In genomic region chr1:155226910-155227260, GRCh38 we compare ENCODE assay signal across 8 cellular contexts. TPM values are rescaled to one million over a fixed set of nuclear protein-coding genes. Genes with fewer than 3 reads are reported as not detected.
DNase-seq lines count a peak whose midpoint lies in the region; ATAC-seq and TF ChIP-seq lines count a peak whose summit lies in the region.

No MANE protein-coding gene starts in this region.

- H3K27me3 Mint-ChIP-seq in activated T-helper 1 cell treated with anti-CD3 and anti-CD28 coated beads, Interleukin-12 subunit alpha, Interleukin-12 subunit beta, Interleukin-2, Interleukin-4 antibody, amounts not matched to agents 30 ng/mL and 10 ng/mL and 1 ng/mL, durations not matched to agents 14 hours and 24 hours and 36 hours (ENCODE audit: insufficient read depth), result no peaks in the 10 kb centered on the region

- DNase-seq in AG08395 (ENCODE audit: low spot score), result peak; percentile 36
- peak; percentile 48 for DNase-seq in NCI-H2196 treated with DMSO at 0.1 percent for 48 hours (lab: John Stamatoyannopoulos, UW; ENCODE audit: unreplicated experiment)
- no peak for DNase-seq in activated T-helper 1 cell treated with anti-CD3 and anti-CD28 coated beads, Interleukin-12 subunit alpha, Interleukin-12 subunit beta, Interleukin-2, Interleukin-4 antibody, amounts not matched to agents 30 ng/mL and 10 ng/mL and 1 ng/mL, durations not matched to agents 14 hours and 24 hours and 36 hours (ENCODE audit: low spot score)
- peak; percentile 33 for DNase-seq in germinal center (ENCODE audit: low spot score)
- no peak for DNase-seq in omental fat pad (ENCODE audit: low spot score)
- DNase-seq in GM10266 (ENCODE audit: extremely low spot score), result no peak

- H3K36me3 Mint-ChIP-seq in activated T-helper 1 cell treated with anti-CD3 and anti-CD28 coated beads, Interleukin-12 subunit alpha, Interleukin-12 subunit beta, Interleukin-2, Interleukin-4 antibody, amounts not matched to agents 30 ng/mL and 10 ng/mL and 1 ng/mL, durations not matched to agents 14 hours and 24 hours and 36 hours (ENCODE audit: low read depth), result peaks cover 4% of the 10 kb centered on the region

- peak; percentile 35 for ATAC-seq in GM18909 (IDR thresholded peaks at IDR 0.05; ENCODE audit: poor library complexity, unreplicated experiment)
- ATAC-seq in omental fat pad (ENCODE audit: low FRiP score), result peak; percentile 39
- no peak for ATAC-seq in HG02938 (IDR thresholded peaks at IDR 0.05; ENCODE audit: unreplicated experiment)

- peaks cover 15% of the 10 kb centered on the region for H3K4me1 Mint-ChIP-seq in activated T-helper 1 cell treated with anti-CD3 and anti-CD28 coated beads, Interleukin-12 subunit alpha, Interleukin-12 subunit beta, Interleukin-2, Interleukin-4 antibody, amounts not matched to agents 30 ng/mL and 10 ng/mL and 1 ng/mL, durations not matched to agents 14 hours and 24 hours and 36 hours (ENCODE audit: low read depth)

- intact Hi-C loops in activated T-helper 1 cell treated with anti-CD3 and anti-CD28 coated beads, Interleukin-12 subunit alpha, Interleukin-12 subunit beta, Interleukin-2, Interleukin-4 antibody, amounts not matched to agents 30 ng/mL and 10 ng/mL and 1 ng/mL, durations not matched to agents 14 hours and 24 hours and 36 hours (cut with micrococcal nuclease), result loop anchor here (1.0 to 2.0 kb wide), 8 partner anchors 14 to 86 kb away; partner anchors contain the start of genes CLK2, DPM3, KRTCAP2 and SCAMP3

- H3K4me3 Mint-ChIP-seq in activated T-helper 1 cell treated with anti-CD3 and anti-CD28 coated beads, Interleukin-12 subunit alpha, Interleukin-12 subunit beta, Interleukin-2, Interleukin-4 antibody, amounts not matched to agents 30 ng/mL and 10 ng/mL and 1 ng/mL, durations not matched to agents 14 hours and 24 hours and 36 hours, result peak overlapping the region; percentile 95

- H3K27ac Mint-ChIP-seq in activated T-helper 1 cell treated with anti-CD3 and anti-CD28 coated beads, Interleukin-12 subunit alpha, Interleukin-12 subunit beta, Interleukin-2, Interleukin-4 antibody, amounts not matched to agents 30 ng/mL and 10 ng/mL and 1 ng/mL, durations not matched to agents 14 hours and 24 hours and 36 hours, result peak overlapping the region; percentile 92

- H3K9me3 Mint-ChIP-seq in activated T-helper 1 cell treated with anti-CD3 and anti-CD28 coated beads, Interleukin-12 subunit alpha, Interleukin-12 subunit beta, Interleukin-2, Interleukin-4 antibody, amounts not matched to agents 30 ng/mL and 10 ng/mL and 1 ng/mL, durations not matched to agents 14 hours and 24 hours and 36 hours, result no peaks in the 10 kb centered on the region

- TF ChIP-seq CTCF in omental fat pad (IDR thresholded peaks at IDR 0.05) (peak in 1 of 3 donors; percentile 1), GM10266 (IDR thresholded peaks at IDR 0.05; ENCODE audit: control insufficient read depth, insufficient read depth, low read depth, missing control alignments) (no peak)

RNA-seq across cellular contexts. Expression of gene MTX1, which starts 18.4 kb away (rescaled TPM):
- 61.8 and 62.3 TPM in 2 replicates for total RNA-seq in activated T-helper 1 cell treated with anti-CD3 and anti-CD28 coated beads, Interleukin-12 subunit alpha, Interleukin-12 subunit beta, Interleukin-2, Interleukin-4 antibody, amounts not matched to agents 30 ng/mL and 10 ng/mL and 1 ng/mL, durations not matched to agents 14 hours and 24 hours and 36 hours
- total RNA-seq in omental fat pad, result 10 to 100 TPM; 38.3 to 52.0 (median 40.8) TPM

RNA-seq across cellular contexts. Expression of gene THBS3, which starts 19.2 kb away (rescaled TPM):
- 9.7 and 10.0 TPM in 2 replicates for total RNA-seq in activated T-helper 1 cell treated with anti-CD3 and anti-CD28 coated beads, Interleukin-12 subunit alpha, Interleukin-12 subunit beta, Interleukin-2, Interleukin-4 antibody, amounts not matched to agents 30 ng/mL and 10 ng/mL and 1 ng/mL, durations not matched to agents 14 hours and 24 hours and 36 hours
- 10 to 100 TPM; 11.3 to 32.2 (median 25.0) TPM for total RNA-seq in omental fat pad

RNA-seq across cellular contexts. Expression of gene ENTREP3, which starts 28.4 kb away (rescaled TPM):
- total RNA-seq in activated T-helper 1 cell treated with anti-CD3 and anti-CD28 coated beads, Interleukin-12 subunit alpha, Interleukin-12 subunit beta, Interleukin-2, Interleukin-4 antibody, amounts not matched to agents 30 ng/mL and 10 ng/mL and 1 ng/mL, durations not matched to agents 14 hours and 24 hours and 36 hours, result 40.3 and 45.5 TPM in 2 replicates
- 10 to 100 TPM in 3 of 4 donors, 1 to 10 TPM in 1; 8.7 to 13.4 (median 11.9) TPM for total RNA-seq in omental fat pad

RNA-seq across cellular contexts. Expression of gene SCAMP3, which starts 35.3 kb away (rescaled TPM):
- total RNA-seq in activated T-helper 1 cell treated with anti-CD3 and anti-CD28 coated beads, Interleukin-12 subunit alpha, Interleukin-12 subunit beta, Interleukin-2, Interleukin-4 antibody, amounts not matched to agents 30 ng/mL and 10 ng/mL and 1 ng/mL, durations not matched to agents 14 hours and 24 hours and 36 hours, result 147 and 168 TPM in 2 replicates
- total RNA-seq in omental fat pad, result 10 to 100 TPM; 48.2 to 72.9 (median 63.1) TPM

RNA-seq across cellular contexts. Expression of gene CLK2, which starts 46.4 kb away (rescaled TPM):
- total RNA-seq in activated T-helper 1 cell treated with anti-CD3 and anti-CD28 coated beads, Interleukin-12 subunit alpha, Interleukin-12 subunit beta, Interleukin-2, Interleukin-4 antibody, amounts not matched to agents 30 ng/mL and 10 ng/mL and 1 ng/mL, durations not matched to agents 14 hours and 24 hours and 36 hours, result 87.0 and 91.6 TPM in 2 replicates
- 10 to 100 TPM; 16.9 to 41.3 (median 32.7) TPM for total RNA-seq in omental fat pad

Comparison
In these comparisons a context has a peak if more than half of its experiments do, and no peak if none do; other contexts are left out.
1. DNase-seq: peak in AG08395 (single experiment), NCI-H2196 treated with DMSO at 0.1 percent for 48 hours (single experiment) and germinal center (single experiment); none in activated T-helper 1 cell treated with anti-CD3 and anti-CD28 coated beads, Interleukin-12 subunit alpha, Interleukin-12 subunit beta, Interleukin-2, Interleukin-4 antibody, amounts not matched to agents 30 ng/mL and 10 ng/mL and 1 ng/mL, durations not matched to agents 14 hours and 24 hours and 36 hours (single experiment), omental fat pad (single experiment) and GM10266 (single experiment).